Comparison of ENCODE assay signal across 2 cellular contexts in the genomic region with DNA sequence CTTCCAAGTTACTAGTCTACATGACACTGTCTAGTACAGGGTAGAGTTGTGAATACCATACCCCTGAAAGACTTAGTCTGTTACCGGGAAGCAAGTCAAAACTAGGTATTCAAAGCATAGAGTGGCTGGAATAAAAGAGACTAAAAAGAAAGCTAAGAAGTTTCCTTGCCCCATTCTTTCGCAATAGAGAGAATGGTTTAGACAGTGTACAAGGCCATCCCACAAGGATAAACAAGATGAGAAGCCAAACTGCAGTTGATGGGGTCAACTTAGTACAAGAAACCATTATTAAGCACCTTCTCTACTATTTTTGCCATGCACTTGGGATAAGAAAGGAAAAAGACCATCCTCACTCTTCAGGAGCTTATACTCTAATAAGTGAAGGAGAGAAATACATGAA.
TF ChIP-seq lines count a peak whose summit lies in the region.

No MANE protein-coding gene starts in this region.

TF ChIP-seq in IMR-90, 13 proteins besides CTCF, POLR2A, EP300 and RAD21:
- TF ChIP-seq RCOR1 (IDR thresholded peaks at IDR 0.05; ENCODE audit: insufficient replicate concordance, low read length) (no peak), CEBPB (IDR thresholded peaks at IDR 0.05; ENCODE audit: low read depth, low read length) (peak; percentile 92), MAZ (IDR thresholded peaks at IDR 0.05; ENCODE audit: borderline replicate concordance, low read depth, low read length) (no peak), FOS (IDR thresholded peaks at IDR 0.05; ENCODE audit: low read depth, low read length) (no peak), MAFK (IDR thresholded peaks at IDR 0.05; ENCODE audit: low read depth, low read length) (no peak), SMC3 (IDR thresholded peaks at IDR 0.05; ENCODE audit: low read depth, low read length) (no peak)
- TF ChIP-seq, protein P1, sequence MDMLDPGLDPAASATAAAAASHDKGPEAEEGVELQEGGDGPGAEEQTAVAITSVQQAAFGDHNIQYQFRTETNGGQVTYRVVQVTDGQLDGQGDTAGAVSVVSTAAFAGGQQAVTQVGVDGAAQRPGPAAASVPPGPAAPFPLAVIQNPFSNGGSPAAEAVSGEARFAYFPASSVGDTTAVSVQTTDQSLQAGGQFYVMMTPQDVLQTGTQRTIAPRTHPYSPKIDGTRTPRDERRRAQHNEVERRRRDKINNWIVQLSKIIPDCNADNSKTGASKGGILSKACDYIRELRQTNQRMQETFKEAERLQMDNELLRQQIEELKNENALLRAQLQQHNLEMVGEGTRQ (IDR thresholded peaks at IDR 0.05; ENCODE audit: low read depth, low read length) = no peak

TF ChIP-seq in SK-N-SH, 30 proteins besides CTCF, POLR2A, EP300 and RAD21:
- TF ChIP-seq FOSL2 (IDR thresholded peaks at IDR 0.05; ENCODE audit: borderline replicate concordance, low read depth) (no peak), TAF1 (IDR thresholded peaks at IDR 0.05; ENCODE audit: borderline replicate concordance, low read depth, low read length) (no peak), RCOR1 (IDR thresholded peaks at IDR 0.05; ENCODE audit: low read length) (no peak), POLR2AphosphoS5 (IDR thresholded peaks at IDR 0.05; ENCODE audit: low read depth, low read length) (no peak), MEF2A (IDR thresholded peaks at IDR 0.05; ENCODE audit: borderline replicate concordance, low read depth) (no peak), JUND (IDR thresholded peaks at IDR 0.05) (no peak)
- TF ChIP-seq, protein P2, sequence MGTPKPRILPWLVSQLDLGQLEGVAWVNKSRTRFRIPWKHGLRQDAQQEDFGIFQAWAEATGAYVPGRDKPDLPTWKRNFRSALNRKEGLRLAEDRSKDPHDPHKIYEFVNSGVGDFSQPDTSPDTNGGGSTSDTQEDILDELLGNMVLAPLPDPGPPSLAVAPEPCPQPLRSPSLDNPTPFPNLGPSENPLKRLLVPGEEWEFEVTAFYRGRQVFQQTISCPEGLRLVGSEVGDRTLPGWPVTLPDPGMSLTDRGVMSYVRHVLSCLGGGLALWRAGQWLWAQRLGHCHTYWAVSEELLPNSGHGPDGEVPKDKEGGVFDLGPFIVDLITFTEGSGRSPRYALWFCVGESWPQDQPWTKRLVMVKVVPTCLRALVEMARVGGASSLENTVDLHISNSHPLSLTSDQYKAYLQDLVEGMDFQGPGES (IDR thresholded peaks at IDR 0.05; ENCODE audit: low read depth, low read length) = no peak
